In genomic region chr19:7500811-7501450, GRCh38 we compare ENCODE assay signal across 8 cellular contexts. TPM values are rescaled to one million over a fixed set of nuclear protein-coding genes. Genes with fewer than 3 reads are reported as not detected.
A peak's percentile ranks its signal among the peaks of the same experiment; 100 is the strongest.
DNase-seq lines count a peak whose midpoint lies in the region; ATAC-seq, FAIRE-seq and TF ChIP-seq lines count a peak whose summit lies in the region.

No MANE protein-coding gene starts in this region.

- DNase-seq in CD4-positive, alpha-beta T cell, result peak in 3 of 10 experiments; percentile 26 to 52 (median 35)
- peak; percentile 49 for DNase-seq in M059J (ENCODE audit: low read depth)
- DNase-seq in SK-N-SH, result peak; percentile 93
- DNase-seq in bronchial epithelial cell (ENCODE audit: low read depth), result no peak
- peak; percentile 45 to 59 for DNase-seq in stimulated activated CD4-positive, alpha-beta T cell treated with anti-CD3 and anti-CD28 coated beads, Interleukin-2, amount 100 ng/mL, for 48 hours

- H3K9me3 ChIP-seq in CD4-positive, alpha-beta T cell (ENCODE audit: control insufficient read depth, low read length), result no peaks in the 10 kb centered on the region
- H3K9me3 ChIP-seq in SK-N-SH, result no peaks in the 10 kb centered on the region

- H3K4me2 ChIP-seq in SK-N-SH, result peak overlapping the region; percentile 66

- intact Hi-C loops in CD4-positive, alpha-beta T cell (cut with DNase I, micrococcal nuclease), result no loop called here

- no peaks in the 10 kb centered on the region for H3K9me3 Mint-ChIP-seq in CD4-positive, alpha-beta T cell

- FAIRE-seq in bronchial epithelial cell (lab: Jason Lieb, UNC), result no peak

- H3K36me3 ChIP-seq in SK-N-SH (replicated peaks in 1 of 2; ENCODE audit: control insufficient read depth in 1 of 2, insufficient read depth in 2 of 2, low read length in 1 of 2), result no peaks in the 10 kb centered on the region
- H3K36me3 ChIP-seq in bronchial epithelial cell (ENCODE audit: control insufficient read depth, insufficient read depth, low read length), result no peaks in the 10 kb centered on the region

- TF ChIP-seq EP300 in SK-N-SH (IDR thresholded peaks at IDR 0.05; ENCODE audit: borderline replicate concordance in 1 of 2, low read depth in 1 of 2, low read length in 1 of 2), result no peak

- no peaks in the 10 kb centered on the region for H4K20me1 ChIP-seq in SK-N-SH (ENCODE audit: insufficient read depth)

- H3K4me1 ChIP-seq in SK-N-SH (ENCODE audit: control insufficient read depth in 1 of 2, insufficient read depth in 2 of 2, low read depth in 1 of 2, low read length in 1 of 2), result peaks cover 0 to 11% of the 10 kb centered on the region in 2 experiments; a peak in 1 of 4 replicates

- H3K27ac ChIP-seq in CD4-positive, alpha-beta T cell (ENCODE audit: low read depth, low read length), result no peak overlapping the region
- H3K27ac ChIP-seq in SK-N-SH (ENCODE audit: low read depth in 2 of 2, low read length in 1 of 2) (no peak overlapping the region; a peak in 1 of 4 replicates), layer of hippocampus (ENCODE audit: low read depth, low read length) (peak overlapping the region; percentile 77)

- TF ChIP-seq RAD21 in SK-N-SH (IDR thresholded peaks at IDR 0.05; ENCODE audit: low read length), result no peak

- WGBS in SK-N-SH (ENCODE audit: low lambda C conversion rate), result 5% methylated on average over 12 of the region's 93 CpGs

- H3K9me2 ChIP-seq in SK-N-SH, result no peaks in the 10 kb centered on the region

- H3K79me2 ChIP-seq in SK-N-SH (ENCODE audit: insufficient read depth), result no peaks in the 10 kb centered on the region

- H3K4me3 ChIP-seq in SK-N-SH (ENCODE audit: low read depth in 2 of 2, low read length in 1 of 2), result peak overlapping the region; percentile 39 to 41
- H3K4me3 ChIP-seq in bronchial epithelial cell (ENCODE audit: low read depth, low read length), result peak overlapping the region; percentile 40

- H3K27ac Mint-ChIP-seq in CD4-positive, alpha-beta T cell, result no peak overlapping the region

- peaks cover 32% of the 10 kb centered on the region for H3K27me3 ChIP-seq in CD4-positive, alpha-beta T cell (ENCODE audit: control insufficient read depth, insufficient read depth, low read length)
- H3K27me3 ChIP-seq in SK-N-SH (ENCODE audit: insufficient read depth) (0 out of 2 replicates have a peak, but pooled peaks cover 6% of the 10 kb centered on the region), bronchial epithelial cell (ENCODE audit: control insufficient read depth, insufficient read depth, low read length) (peaks cover 3% of the 10 kb centered on the region), layer of hippocampus (ENCODE audit: control insufficient read depth, insufficient read depth, low read length) (no peaks in the 10 kb centered on the region)

- H3K9ac ChIP-seq in SK-N-SH, result no peak overlapping the region

- POLR2A ChIA-PET in CD4-positive, alpha-beta T cell (lab: Charles Lee), result no interaction called here
- POLR2A ChIA-PET in SK-N-SH (lab: Yijun Ruan, JAX), result interaction anchor here (1.0 to 1.5 kb wide), 3 partner anchors 14 to 22 kb away, joined by 3 to 7 read pairs (median 4); partner anchors contain the start of genes MCOLN1 and ZNF358

- H3K4me1 Mint-ChIP-seq in CD4-positive, alpha-beta T cell (ENCODE audit: low read depth), result peaks cover 8% of the 10 kb centered on the region

- H3K4me3 Mint-ChIP-seq in CD4-positive, alpha-beta T cell, result no peak overlapping the region

- H2AFZ ChIP-seq in SK-N-SH (ENCODE audit: low read depth), result peak overlapping the region; percentile 72; the same call in 1 of the 2 replicates

- peak; percentile 39 for ATAC-seq in CD4-positive, alpha-beta T cell (ENCODE audit: poor library complexity)
- no peak for ATAC-seq in GM21423 (IDR thresholded peaks at IDR 0.05; ENCODE audit: unreplicated experiment)
- ATAC-seq in HG02981 (IDR thresholded peaks at IDR 0.05; ENCODE audit: unreplicated experiment), result no peak

- no peaks in the 10 kb centered on the region for H3F3A ChIP-seq in SK-N-SH (replicated peaks; ENCODE audit: insufficient read depth)

- no peaks in the 10 kb centered on the region for H3K36me3 Mint-ChIP-seq in CD4-positive, alpha-beta T cell (ENCODE audit: low read depth)

- H3K27me3 Mint-ChIP-seq in CD4-positive, alpha-beta T cell, result peaks cover 64% of the 10 kb centered on the region

- CTCF ChIA-PET in CD4-positive, alpha-beta T cell (lab: Charles Lee), result no interaction called here
- CTCF ChIA-PET in SK-N-SH (lab: Yijun Ruan, JAX), result interaction anchor here (1.1 kb wide), 1 partner anchor 103 kb away, joined by 3 read pairs; no protein-coding TSS in a partner anchor

- no peak for TF ChIP-seq CTCF in CD4-positive, alpha-beta T cell (IDR thresholded peaks at IDR 0.05)
- TF ChIP-seq CTCF in SK-N-SH (IDR thresholded peaks at IDR 0.05), result no peak
- no peak for TF ChIP-seq CTCF in bronchial epithelial cell (IDR thresholded peaks at IDR 0.05; ENCODE audit: insufficient read depth, low read length, severe bottlenecking)

TF ChIP-seq in SK-N-SH, 30 proteins besides CTCF, POLR2A, EP300 and RAD21 (continues in another document):
- TF ChIP-seq GABPA (IDR thresholded peaks at IDR 0.05; ENCODE audit: low read depth) (no peak), SIN3A (IDR thresholded peaks at IDR 0.05; ENCODE audit: borderline replicate concordance, low read depth, low read length) (no peak), TCF12 (IDR thresholded peaks at IDR 0.05) (no peak), NRF1 (IDR thresholded peaks at IDR 0.05; ENCODE audit: low read depth, low read length) (peak; percentile 62), USF1 (IDR thresholded peaks at IDR 0.05; ENCODE audit: borderline replicate concordance, low read depth) (no peak), FOXM1 (IDR thresholded peaks at IDR 0.05; ENCODE audit: low read depth) (no peak), MAX (IDR thresholded peaks at IDR 0.05; ENCODE audit: low read depth) (peak; percentile 43; the same call in 1 of the 2 replicates), TEAD4 (IDR thresholded peaks at IDR 0.05; ENCODE audit: borderline replicate concordance, insufficient read depth) (no peak), MXI1 (IDR thresholded peaks at IDR 0.05; ENCODE audit: low read depth, low read length) (0 out of 2 replicates have a peak, but pooled peaks have one; percentile 40), ZBTB33 (IDR thresholded peaks at IDR 0.05; ENCODE audit: borderline replicate concordance, low read depth) (no peak), RFX5 (IDR thresholded peaks at IDR 0.05; ENCODE audit: low read length) (no peak), SMC3 (IDR thresholded peaks at IDR 0.05; ENCODE audit: low read depth, low read length) (no peak)

RNA-seq across cellular contexts. Expression of gene PEX11G, which starts 12.1 kb away (rescaled TPM):
- total RNA-seq in CD4-positive, alpha-beta T cell, result not detected
- total RNA-seq in M059J (2014; rRNA removed; shearing (Covaris generic)), result 0.20 and 0.74 TPM in 2 replicates
- 6.1 and 6.4 TPM in 2 replicates for polyA plus RNA-seq in SK-N-SH (2012; rRNA removed)
- 3.9 and 5.3 TPM in 2 replicates for polyA plus RNA-seq in SK-N-SH (2012; cell fraction: cytosol; rRNA removed)
- 5.7 and 8.6 TPM in 2 replicates for polyA plus RNA-seq in SK-N-SH (2012; cell fraction: nucleus; rRNA removed)
- 2.1 and 3.8 TPM in 2 replicates for total RNA-seq in bronchial epithelial cell

RNA-seq across cellular contexts. Expression of gene ZNF358, which starts 15.0 kb away (rescaled TPM):
- 1 to 10 TPM; 5.1 to 5.2 TPM for total RNA-seq in CD4-positive, alpha-beta T cell
- 27.2 and 55.4 TPM in 2 replicates for total RNA-seq in M059J (2014; rRNA removed; shearing (Covaris generic))
- polyA plus RNA-seq in SK-N-SH (2012; rRNA removed), result 29.7 and 49.3 TPM in 2 replicates
- polyA plus RNA-seq in SK-N-SH (2012; cell fraction: cytosol; rRNA removed), result 21.6 and 32.0 TPM in 2 replicates
- 28.1 and 53.6 TPM in 2 replicates for polyA plus RNA-seq in SK-N-SH (2012; cell fraction: nucleus; rRNA removed)
- 3.5 and 3.9 TPM in 2 replicates for total RNA-seq in bronchial epithelial cell

RNA-seq across cellular contexts. Expression of gene MCOLN1, which starts 21.5 kb away (rescaled TPM):
- total RNA-seq in CD4-positive, alpha-beta T cell, result 1 to 10 TPM; 7.9 to 8.8 TPM
- 2.9 and 7.8 TPM in 2 replicates for total RNA-seq in M059J (2014; rRNA removed; shearing (Covaris generic))
- 28.4 and 28.9 TPM in 2 replicates for polyA plus RNA-seq in SK-N-SH (2012; rRNA removed)
- 10.6 and 12.9 TPM in 2 replicates for polyA plus RNA-seq in SK-N-SH (2012; cell fraction: cytosol; rRNA removed)
- 65.9 and 69.2 TPM in 2 replicates for polyA plus RNA-seq in SK-N-SH (2012; cell fraction: nucleus; rRNA removed)
- total RNA-seq in bronchial epithelial cell, result 3.7 and 3.8 TPM in 2 replicates

RNA-seq across cellular contexts. Expression of gene PNPLA6, which starts 34.6 kb away (rescaled TPM):
- 10 to 100 TPM; 62.0 to 70.9 TPM for total RNA-seq in CD4-positive, alpha-beta T cell
- 46.3 and 86.0 TPM in 2 replicates for total RNA-seq in M059J (2014; rRNA removed; shearing (Covaris generic))
- 40.5 and 90.5 TPM in 2 replicates for polyA plus RNA-seq in SK-N-SH (2012; rRNA removed)
- 24.6 and 35.9 TPM in 2 replicates for polyA plus RNA-seq in SK-N-SH (2012; cell fraction: cytosol; rRNA removed)
- polyA plus RNA-seq in SK-N-SH (2012; cell fraction: nucleus; rRNA removed), result 203 and 312 TPM in 2 replicates
- 35.6 and 40.8 TPM in 2 replicates for total RNA-seq in bronchial epithelial cell
